In the genomic region with DNA sequence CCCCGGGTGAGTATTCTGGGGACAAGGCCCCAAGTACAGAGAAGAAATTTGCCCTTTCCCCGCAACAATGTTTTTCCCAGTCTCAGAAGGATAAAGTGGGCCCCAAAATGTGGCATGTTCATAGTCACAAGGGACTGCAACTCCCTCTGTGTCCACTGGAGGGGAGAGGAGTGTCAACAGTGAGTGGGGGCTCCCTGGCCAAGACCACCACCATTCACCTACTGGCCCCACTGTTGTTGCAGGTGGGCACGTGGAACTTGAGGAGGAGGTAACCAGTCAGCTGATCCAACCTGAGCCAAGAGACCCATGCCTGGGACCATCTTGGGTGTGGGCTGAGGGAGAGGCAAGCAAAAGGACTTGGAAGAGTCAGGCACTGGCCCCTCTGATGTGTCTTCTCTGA, we compare ENCODE assay signal across 8 cellular contexts. TPM values are rescaled to one million over a fixed set of nuclear protein-coding genes. Genes with fewer than 3 reads are reported as not detected.
A peak's percentile ranks its signal among the peaks of the same experiment; 100 is the strongest.
DNase-seq lines count a peak whose midpoint lies in the region; ATAC-seq and TF ChIP-seq lines count a peak whose summit lies in the region.

No MANE protein-coding gene starts in this region.

- peaks cover 3% of the 10 kb centered on the region for H3K36me3 Mint-ChIP-seq in activated naive CD8-positive, alpha-beta T cell
- peaks cover 16% of the 10 kb centered on the region for H3K36me3 Mint-ChIP-seq in progenitor cell of endocrine pancreas (ENCODE audit: insufficient read depth)

- H3K4me1 ChIP-seq in A673 (ENCODE audit: insufficient read depth, low read length, poor library complexity, severe bottlenecking) (peaks cover 12% of the 10 kb centered on the region), heart right ventricle (peaks cover 0 to 19% (median 16%) of the 10 kb centered on the region in 9 donors)

- CTCF ChIA-PET in A673 (lab: Charles Lee): interaction anchor here (0.6 to 2.9 kb wide), 5 partner anchors 11 to 171 kb away, joined by 3 to 25 read pairs (median 6); partner anchors contain the start of gene PIAS3

- WGBS in heart right ventricle, 2 donors: 42 to 46% methylated on average over 3 of the region's 3 CpGs

- POLR2A ChIA-PET in A673 (lab: Charles Lee; ENCODE audit: low non-redundant PET): interaction anchor here (0.9 kb wide), 1 partner anchor 19 kb away, joined by 5 read pairs; no protein-coding TSS in a partner anchor

- peak overlapping the region; percentile 18 for H3K27ac Mint-ChIP-seq in activated naive CD8-positive, alpha-beta T cell
- peak overlapping the region; percentile 59 for H3K27ac Mint-ChIP-seq in progenitor cell of endocrine pancreas

- intact Hi-C loops in A673 (cut with micrococcal nuclease; ENCODE audit: unreplicated experiment) (loop anchor here (5.0 kb wide), 1 partner anchor 131 kb away; no protein-coding TSS in a partner anchor), heart right ventricle (cut with DNase I) (loop anchor here in 8 of 10 donors (5.0 to 10.0 kb wide), 9 partner anchors 61 to 171 kb away; partner anchors contain the start of genes ITGA10 (in 3 of the 8) and PEX11B (in 3 of the 8))

- no peaks in the 10 kb centered on the region for H3K9me3 Mint-ChIP-seq in activated naive CD8-positive, alpha-beta T cell (ENCODE audit: low read depth)
- H3K9me3 Mint-ChIP-seq in progenitor cell of endocrine pancreas (ENCODE audit: low read depth): no peaks in the 10 kb centered on the region

- BruUV-seq in A673 (replicated peaks; lab: Mats Ljungman, UMichigan): no TSS peak

- no peaks in the 10 kb centered on the region for H3K9me3 ChIP-seq in A673 (ENCODE audit: low read depth, low read length, poor library complexity, severe bottlenecking)
- H3K9me3 ChIP-seq in heart right ventricle: no peaks in the 10 kb centered on the region

- H3K4me1 Mint-ChIP-seq in activated naive CD8-positive, alpha-beta T cell (ENCODE audit: low read depth): peaks cover 10% of the 10 kb centered on the region
- H3K4me1 Mint-ChIP-seq in progenitor cell of endocrine pancreas (ENCODE audit: low read depth): peaks cover 3% of the 10 kb centered on the region

- H3K27me3 Mint-ChIP-seq in activated naive CD8-positive, alpha-beta T cell: no peaks in the 10 kb centered on the region
- H3K27me3 Mint-ChIP-seq in progenitor cell of endocrine pancreas: no peaks in the 10 kb centered on the region

- ATAC-seq in heart right ventricle: peak; percentile 35 to 72 (median 54)
- no peak for ATAC-seq in HG02884 (IDR thresholded peaks at IDR 0.05; ENCODE audit: unreplicated experiment)

- H3K4me3 ChIP-seq in A673 (ENCODE audit: low read depth, low read length, poor library complexity, severe bottlenecking) (peak overlapping the region; percentile 74), NB4 (ENCODE audit: low read depth, low read length) (no peak overlapping the region), heart right ventricle (peak overlapping the region in 9 of 10 donors; percentile 40 to 69 (median 65))

- DNase-seq in A673 (ENCODE audit: low spot score) (peak; percentile 67), GDM1 (lab: John Stamatoyannopoulos, UW) (peak; percentile 8), NB4 (ENCODE audit: low read depth) (peak; percentile 47), heart right ventricle (peak in 1 of 2 donors; percentile 13), progenitor cell of endocrine pancreas (ENCODE audit: low spot score, unreplicated experiment) (no peak), mucosa of gallbladder (ENCODE audit: low spot score) (no peak)

- H3K4me3 Mint-ChIP-seq in activated naive CD8-positive, alpha-beta T cell: no peak overlapping the region
- no peak overlapping the region for H3K4me3 Mint-ChIP-seq in progenitor cell of endocrine pancreas (ENCODE audit: low read depth)

- H3K27ac ChIP-seq in A673 (ENCODE audit: low read depth, low read length, poor library complexity, severe bottlenecking) (peak overlapping the region; percentile 85), heart right ventricle (peak overlapping the region in 9 of 10 donors; percentile 48 to 86 (median 81))

- TF ChIP-seq CTCF in A673 (conservative IDR thresholded peaks at IDR 0.05; ENCODE audit: low read depth, low read length) (peak; percentile 71), NB4 (IDR thresholded peaks at IDR 0.05; ENCODE audit: low read depth, low read length) (peak; percentile 61), heart right ventricle (IDR thresholded peaks at IDR 0.05) (peak; percentile 15 to 65 (median 49)), progenitor cell of endocrine pancreas (IDR thresholded peaks at IDR 0.05; ENCODE audit: unreplicated experiment) (peak; percentile 58)

- no peak for TF ChIP-seq POLR2A in NB4 (IDR thresholded peaks at IDR 0.05; ENCODE audit: extremely low read depth, insufficient read length)

- H3K36me3 ChIP-seq in A673 (ENCODE audit: insufficient read depth, low read length, poor library complexity, severe bottlenecking) (peaks cover 49% of the 10 kb centered on the region), heart right ventricle (peaks cover 0 to 66% (median 39%) of the 10 kb centered on the region in 9 donors)

- H3K27me3 ChIP-seq in A673 (replicated peaks; ENCODE audit: insufficient read depth, low read depth, low read length, poor library complexity) (no peaks in the 10 kb centered on the region), heart right ventricle (no peaks in the 10 kb centered on the region)

RNA-seq across cellular contexts. Expression of gene NUDT17, which starts 0.8 kb away (rescaled TPM):
- total RNA-seq in A673 (2021) (3.4 and 6.6 TPM in 2 replicates), heart right ventricle (1 to 10 TPM; 1.8 to 4.9 (median 3.6) TPM), progenitor cell of endocrine pancreas (5.0 and 5.2 TPM in 2 replicates), mucosa of gallbladder (3.1 TPM)
- polyA plus RNA-seq in heart right ventricle: 1 to 10 TPM in 1 of 2 donors, under 1 TPM in 1; 0.75 to 4.0 TPM

RNA-seq across cellular contexts. Expression of gene PIAS3, which starts 12.7 kb away (rescaled TPM):
- total RNA-seq in A673 (2021): 41.8 and 47.0 TPM in 2 replicates
- 10 to 100 TPM; 12.6 to 21.0 (median 15.0) TPM for total RNA-seq in heart right ventricle
- polyA plus RNA-seq in heart right ventricle: 10 to 100 TPM; 19.9 to 28.7 TPM
- 36.9 and 38.2 TPM in 2 replicates for total RNA-seq in progenitor cell of endocrine pancreas
- 36.5 TPM for total RNA-seq in mucosa of gallbladder

RNA-seq across cellular contexts. Expression of gene POLR3C, which starts 22.2 kb away (rescaled TPM):
- total RNA-seq in A673 (2021) (49.6 and 50.3 TPM in 2 replicates), heart right ventricle (10 to 100 TPM; 11.8 to 18.1 (median 16.1) TPM), progenitor cell of endocrine pancreas (31.9 and 34.0 TPM in 2 replicates), mucosa of gallbladder (22.4 TPM)
- 10 to 100 TPM in 1 of 2 donors, 1 to 10 TPM in 1; 8.0 to 11.3 TPM for polyA plus RNA-seq in heart right ventricle

RNA-seq across cellular contexts. Expression of gene RNF115, which starts 22.3 kb away (rescaled TPM):
- 15.3 and 18.0 TPM in 2 replicates for total RNA-seq in A673 (2021)
- total RNA-seq in heart right ventricle: 10 to 100 TPM; 39.2 to 99.0 (median 56.3) TPM
- polyA plus RNA-seq in heart right ventricle: 10 to 100 TPM; 12.8 to 25.2 TPM
- total RNA-seq in progenitor cell of endocrine pancreas: 14.5 and 14.7 TPM in 2 replicates
- 14.2 TPM for total RNA-seq in mucosa of gallbladder

RNA-seq across cellular contexts. Expression of gene ANKRD35, which starts 39.5 kb away (rescaled TPM):
- total RNA-seq in A673 (2021) (not detected in 2 replicates), heart right ventricle (1 to 10 TPM in 1 of 10 donors, under 1 TPM in 9; 0.28 to 1.2 (median 0.56) TPM), progenitor cell of endocrine pancreas (0.31 TPM in 2 replicates), mucosa of gallbladder (2.7 TPM)
- polyA plus RNA-seq in heart right ventricle: 1 to 10 TPM in 1 of 2 donors, under 1 TPM in 1; 0.80 to 2.1 TPM

Comparison
In these comparisons a context has a peak if more than half of its experiments do, and no peak if none do; other contexts are left out.
1. DNase-seq: peak in A673 (single experiment), GDM1 (single experiment) and NB4 (single experiment); none in progenitor cell of endocrine pancreas (single experiment) and mucosa of gallbladder (single experiment).
2. Peak in every context shown above with its lines, with median percentiles within 50 percentile points of each other: CTCF ChIP-seq.